Comparison of ENCODE assay signal across 9 cellular contexts in genomic region chr11:72741429-72741833, GRCh38. TPM values are rescaled to one million over a fixed set of nuclear protein-coding genes. Genes with fewer than 3 reads are reported as not detected.
A peak's percentile ranks its signal among the peaks of the same experiment; 100 is the strongest.
DNase-seq lines count a peak whose midpoint lies in the region; ATAC-seq, FAIRE-seq and TF ChIP-seq lines count a peak whose summit lies in the region.
"Had no signal": no experiment of that assay in that cellular context is flagged by ENCODE, and none has a peak within 500 bp of the region (broad histone marks: within the 10 kb centered on the region; RNA-seq: fewer than 3 reads in every experiment).

No MANE protein-coding gene starts in this region.

- H3K9me3 Mint-ChIP-seq in glutamatergic neuron (ENCODE audit: unreplicated experiment) (peaks cover 11% of the 10 kb centered on the region), progenitor cell of endocrine pancreas (ENCODE audit: low read depth) (no peaks in the 10 kb centered on the region)

- H3K27me3 ChIP-seq in Peyer's patch (no peaks in the 10 kb centered on the region), HAP-1 (ENCODE audit: low read depth) (no peaks in the 10 kb centered on the region)

- ATAC-seq in HG03457 (IDR thresholded peaks at IDR 0.05; ENCODE audit: unreplicated experiment) (no peak), GM18520 (IDR thresholded peaks at IDR 0.05; ENCODE audit: unreplicated experiment) (no peak)

- H3K27ac ChIP-seq in Peyer's patch: peak overlapping the region; percentile 30 to 82 (median 55)

- TF ChIP-seq POLR2A in GM12891 (IDR thresholded peaks at IDR 0.05; ENCODE audit: low read depth, low read length) (no peak), Peyer's patch (IDR thresholded peaks at IDR 0.05) (no peak)

- H3K4me3 ChIP-seq in Peyer's patch (no peak overlapping the region), HAP-1 (no peak overlapping the region)

- H3K4me3 Mint-ChIP-seq in glutamatergic neuron (ENCODE audit: unreplicated experiment) (peak overlapping the region; percentile 11), progenitor cell of endocrine pancreas (ENCODE audit: low read depth) (no peak overlapping the region)

- H3K9me3 ChIP-seq in Peyer's patch: no peaks in the 10 kb centered on the region
- H3K9me3 ChIP-seq in HAP-1: no peaks in the 10 kb centered on the region

- DNase-seq in GM12891 (ENCODE audit: insufficient read length, low spot score): no peak
- peak in 2 of 3 donors; percentile 58 to 69 for DNase-seq in Peyer's patch
- no peak for DNase-seq in glutamatergic neuron
- no peak for DNase-seq in progenitor cell of endocrine pancreas (ENCODE audit: low spot score, unreplicated experiment)
- no peak for DNase-seq in NCI-H2107 (lab: John Stamatoyannopoulos, UW)
- no peak for DNase-seq in HAP-1 (ENCODE audit: low spot score in 2 of 2)

- peak overlapping the region; percentile 43 for H3K27ac Mint-ChIP-seq in glutamatergic neuron (ENCODE audit: unreplicated experiment)
- peak overlapping the region; percentile 90 for H3K27ac Mint-ChIP-seq in progenitor cell of endocrine pancreas

- in situ Hi-C loops in HAP-1 (cut with MboI; ENCODE audit: low sequenced_read_pairs): no loop called here

- H3K36me3 Mint-ChIP-seq in glutamatergic neuron (ENCODE audit: unreplicated experiment) (peaks cover 5% of the 10 kb centered on the region), progenitor cell of endocrine pancreas (ENCODE audit: insufficient read depth) (peaks cover 8% of the 10 kb centered on the region)

- TF ChIP-seq CTCF in Peyer's patch (IDR thresholded peaks at IDR 0.05) (no peak), glutamatergic neuron (IDR thresholded peaks at IDR 0.05; ENCODE audit: partially characterized antibody, unreplicated experiment) (no peak), progenitor cell of endocrine pancreas (IDR thresholded peaks at IDR 0.05; ENCODE audit: unreplicated experiment) (no peak)

- H3K4me1 ChIP-seq in Peyer's patch: peaks cover 0 to 57% (median 56%) of the 10 kb centered on the region in 4 donors
- no peaks in the 10 kb centered on the region for H3K4me1 ChIP-seq in HAP-1

- H3K36me3 ChIP-seq in Peyer's patch (no peaks in the 10 kb centered on the region), HAP-1 (replicated peaks) (no peaks in the 10 kb centered on the region)

- H3K27me3 Mint-ChIP-seq in glutamatergic neuron (ENCODE audit: unreplicated experiment) (peaks cover 15% of the 10 kb centered on the region), progenitor cell of endocrine pancreas (no peaks in the 10 kb centered on the region)

- H3K4me1 Mint-ChIP-seq in glutamatergic neuron (ENCODE audit: low read depth, unreplicated experiment): peaks cover 31% of the 10 kb centered on the region
- H3K4me1 Mint-ChIP-seq in progenitor cell of endocrine pancreas (ENCODE audit: low read depth): peaks cover 25% of the 10 kb centered on the region

- FAIRE-seq in GM12891 (lab: Jason Lieb, UNC): peak; percentile 20
- FAIRE-seq: endometrium had no signal

TF ChIP-seq in GM12891, 5 proteins besides CTCF, POLR2A, EP300 and RAD21:
- TF ChIP-seq TAF1 (IDR thresholded peaks at IDR 0.05; ENCODE audit: low read depth, low read length) (no peak), SPI1 (IDR thresholded peaks at IDR 0.05; ENCODE audit: low read depth, low read length) (peak; percentile 50; the same call in 1 of the 2 replicates)

RNA-seq across cellular contexts. Expression of gene ARAP1, which starts 10.8 kb away (rescaled TPM):
- 55.4 TPM for polyA plus RNA-seq in GM12891 (2012; ENCODE audit: low read depth, missing spikeins)
- 100 to 1,000 TPM; 122 to 285 (median 145) TPM for total RNA-seq in Peyer's patch
- total RNA-seq in glutamatergic neuron (ENCODE audit: unreplicated experiment): 20.5 TPM
- total RNA-seq in progenitor cell of endocrine pancreas: 83.4 and 86.7 TPM in 2 replicates

RNA-seq across cellular contexts. Expression of gene STARD10, which starts 52.4 kb away (rescaled TPM):
- 23.1 TPM for polyA plus RNA-seq in GM12891 (2012; ENCODE audit: low read depth, missing spikeins)
- total RNA-seq in Peyer's patch (100 to 1,000 TPM; 118 to 187 (median 168) TPM), glutamatergic neuron (ENCODE audit: unreplicated experiment) (13.5 TPM), progenitor cell of endocrine pancreas (212 and 220 TPM in 2 replicates)

Comparison
In these comparisons a context has a peak if more than half of its experiments do, and no peak if none do; other contexts are left out.
1. DNase-seq: peak in Peyer's patch (2 of 3); none in GM12891 (single experiment), glutamatergic neuron (single experiment), progenitor cell of endocrine pancreas (single experiment), NCI-H2107 (single experiment) and HAP-1 (0 of 2).